8 cellular contexts compared by ENCODE assay signal in the genomic region with DNA sequence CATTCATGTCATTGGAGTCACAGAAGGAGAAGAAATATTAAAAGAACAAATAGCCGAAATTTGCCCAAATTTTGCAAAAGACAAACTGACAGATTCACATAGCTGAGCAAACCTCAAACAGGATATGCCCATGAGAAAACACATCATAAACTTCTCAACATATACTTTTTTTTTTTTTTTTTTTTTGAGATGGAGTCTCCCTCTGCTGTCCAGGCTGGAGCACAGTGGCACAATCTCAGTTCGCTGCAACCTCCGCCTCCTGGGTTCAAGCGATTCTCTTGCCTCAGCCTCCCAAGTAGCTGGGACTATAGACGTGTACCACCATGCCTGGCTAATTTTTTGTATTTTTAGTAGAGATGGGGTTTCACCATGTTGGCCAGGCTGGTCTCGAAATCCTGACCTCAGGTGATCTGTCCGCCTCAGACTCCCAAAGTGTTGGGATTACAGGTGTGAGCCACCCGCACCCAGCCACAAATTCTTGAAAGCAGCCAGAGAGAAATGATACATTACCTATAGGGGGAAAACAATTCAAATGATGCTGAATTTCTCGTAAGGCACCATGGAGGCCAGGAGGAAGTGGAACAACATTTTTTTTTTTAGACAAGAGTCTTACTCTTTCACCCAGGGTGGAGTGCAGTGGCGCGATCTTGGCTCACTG. TPM values are rescaled to one million over a fixed set of nuclear protein-coding genes. Genes with fewer than 3 reads are reported as not detected.
DNase-seq lines count a peak whose midpoint lies in the region; ATAC-seq, FAIRE-seq and TF ChIP-seq lines count a peak whose summit lies in the region.
"Not testable (repeated sequence)": the region's sequence is repeated elsewhere in the genome, so short reads cannot be mapped to it uniquely, and the experiment has no call there.

No MANE protein-coding gene starts in this region.

- not testable (repeated sequence) for H3K79me2 ChIP-seq in K562 (ENCODE audit: control insufficient read depth, insufficient read depth, low read length)

- not testable (repeated sequence) for H3K9ac ChIP-seq in K562 (ENCODE audit: insufficient read depth in 1 of 2, low read depth in 2 of 2, low read length in 2 of 2)

- in situ Hi-C loops in K562 (cut with MboI): not testable (repeated sequence)

- not testable (repeated sequence) for FAIRE-seq in K562 (lab: Jason Lieb, UNC)

- H3K4me2 ChIP-seq in K562 (ENCODE audit: insufficient read depth, low read length): not testable (repeated sequence)

- H3K27me3 ChIP-seq in RWPE2 (ENCODE audit: insufficient read depth, poor library complexity, severe bottlenecking); K562 (ENCODE audit: control insufficient read depth in 2 of 2, insufficient read depth in 2 of 2, low read length in 2 of 2); spleen (replicated peaks in 1 of 7): not testable (repeated sequence)

- not testable (repeated sequence) for H3K4me1 ChIP-seq in HEK293 (ENCODE audit: control insufficient read depth, insufficient read depth, low read length); RWPE2 (ENCODE audit: insufficient read depth, poor library complexity, severe bottlenecking); spleen
- H3K4me1 ChIP-seq in K562 (replicated peaks in 1 of 2; ENCODE audit: control insufficient read depth in 2 of 2, insufficient read depth in 2 of 2, low read length in 2 of 2): peaks cover 19 to 21% of the 10 kb centered on the region in 2 experiments

- POLR2A ChIA-PET in HEK293 (lab: Yijun Ruan, JAX): interaction anchor here (0.6 kb wide), 1 partner anchor 193 kb away, joined by 4 read pairs; no protein-coding TSS in a partner anchor
- POLR2A ChIA-PET in K562 (lab: Yijun Ruan, JAX): interaction anchor here (0.6 to 1.0 kb wide), 3 partner anchors 8 to 57 kb away, joined by 3 to 5 read pairs (median 3); no protein-coding TSS in a partner anchor

- H3K36me3 ChIP-seq in HEK293 (ENCODE audit: control insufficient read depth in 2 of 2, insufficient read depth in 1 of 2, low read length in 2 of 2); RWPE2 (ENCODE audit: low read depth); K562 (ENCODE audit: control insufficient read depth, insufficient read depth, low read length): not testable (repeated sequence)
- peaks cover 0 to 21% (median 0%) of the 10 kb centered on the region in 6 donors for H3K36me3 ChIP-seq in spleen

- CTCF ChIA-PET in HEK293 (lab: Yijun Ruan, JAX): interaction anchor here (0.6 to 0.7 kb wide), 3 partner anchors 110 to 619 kb away, joined by 3 to 9 read pairs (median 3); no protein-coding TSS in a partner anchor
- CTCF ChIA-PET in K562 (lab: Yijun Ruan, JAX; ENCODE audit: low intra/inter-chr PET ratio): not testable (repeated sequence)

- not testable (repeated sequence) for TF ChIP-seq EP300 in K562 (IDR thresholded peaks at IDR 0.05; ENCODE audit: low read length)

- TF ChIP-seq CTCF in AG09309 (IDR thresholded peaks at IDR 0.05; ENCODE audit: control insufficient read depth, insufficient read depth, low read depth, low read length, missing control alignments) (peak; percentile 4), HEK293 (tag by site-specific recombination; IDR thresholded peaks at IDR 0.05) (0 out of 2 replicates have a peak, but pooled peaks have one; percentile 12), RWPE2 (IDR thresholded peaks at IDR 0.05; ENCODE audit: poor library complexity, severe bottlenecking) (peak; percentile 7), epithelial cell of proximal tubule (conservative IDR thresholded peaks at IDR 0.05; ENCODE audit: low read depth, low read length) (peak; percentile 21)
- not testable (repeated sequence) for TF ChIP-seq CTCF in K562 (IDR thresholded peaks at IDR 0.05 in 2 of 3, conservative IDR thresholded peaks at IDR 0.05 in 1 of 3; ENCODE audit: insufficient read depth in 2 of 3, low read depth in 1 of 3, low read length in 3 of 3); spleen (IDR thresholded peaks at IDR 0.05 in 8 of 11, conservative IDR thresholded peaks at IDR 0.05 in 3 of 11)

- ATAC-seq in RWPE2 (ENCODE audit: low read depth); K562: not testable (repeated sequence)

- not testable (repeated sequence) for BruUV-seq in K562 (replicated peaks; lab: Mats Ljungman, UMichigan)

- not testable (repeated sequence) for TF ChIP-seq POLR2A in K562 (conservative IDR thresholded peaks at IDR 0.05); spleen (IDR thresholded peaks at IDR 0.05)

- not testable (repeated sequence) for H2AFZ ChIP-seq in K562 (ENCODE audit: low read depth, low read length)

- H3K9me3 ChIP-seq in HEK293 (ENCODE audit: control insufficient read depth, insufficient read depth, low read depth, low read length); RWPE2 (ENCODE audit: severe bottlenecking); K562 (replicated peaks; ENCODE audit: control insufficient read depth, insufficient read depth, low read depth, low read length); spleen: not testable (repeated sequence)

- H4K20me1 ChIP-seq in K562 (replicated peaks; ENCODE audit: control insufficient read depth, insufficient read depth, low read length): not testable (repeated sequence)

- not testable (repeated sequence) for H3K9me1 ChIP-seq in K562 (ENCODE audit: control insufficient read depth, insufficient read depth, low read length)

- WGBS in K562 (ENCODE audit: insufficient coverage, low coverage, missing lambda C conversion rate): 70% methylated on average over 11 of the region's 11 CpGs
- 77 to 90% (median 83%) methylated on average over 11 of the region's 11 CpGs for WGBS in spleen, 5 donors

- intact Hi-C loops in K562 (cut with micrococcal nuclease); spleen (cut with DNase I; ENCODE audit: low total_unique reads): not testable (repeated sequence)

- H3K4me3 ChIP-seq in AG09309 (ENCODE audit: control insufficient read depth, low read depth, low read length); HEK293 (ENCODE audit: low read depth, low read length); RWPE2 (ENCODE audit: severe bottlenecking); K562; epithelial cell of proximal tubule (ENCODE audit: low read depth, low read length); spleen: not testable (repeated sequence)

- not testable (repeated sequence) for DNase-seq in AG09309 (ENCODE audit: low read depth); RWPE2 (ENCODE audit: low spot score); K562 (ENCODE audit: extremely low read depth in 1 of 4, low spot score in 3 of 4); epithelial cell of proximal tubule (ENCODE audit: low read depth)
- DNase-seq in EH (ENCODE audit: low read depth) (peak; percentile 13), mesenteric fat pad (ENCODE audit: low spot score) (peak; percentile 60), spleen (peak; percentile 7)

- 0 out of 4 replicates have a peak, but pooled peaks of 1 of the 2 experiments have one; percentile 10 for TF ChIP-seq RAD21 in K562 (CRISPR knock-in tag; conservative IDR thresholded peaks at IDR 0.05 in 1 of 2, IDR thresholded peaks at IDR 0.05 in 1 of 2)

- not testable (repeated sequence) for H3K27ac ChIP-seq in HEK293 (ENCODE audit: extremely low read depth, low read depth, low read length); RWPE2 (ENCODE audit: poor library complexity, severe bottlenecking); K562 (ENCODE audit: extremely low read depth, low read depth, low read length); spleen

TF ChIP-seq in K562, 482 proteins besides CTCF, POLR2A, EP300 and RAD21:
- TF ChIP-seq ZNF384 (IDR thresholded peaks at IDR 0.05; ENCODE audit: low read depth, low read length): peak; percentile 71
- TF ChIP-seq, protein P1, sequence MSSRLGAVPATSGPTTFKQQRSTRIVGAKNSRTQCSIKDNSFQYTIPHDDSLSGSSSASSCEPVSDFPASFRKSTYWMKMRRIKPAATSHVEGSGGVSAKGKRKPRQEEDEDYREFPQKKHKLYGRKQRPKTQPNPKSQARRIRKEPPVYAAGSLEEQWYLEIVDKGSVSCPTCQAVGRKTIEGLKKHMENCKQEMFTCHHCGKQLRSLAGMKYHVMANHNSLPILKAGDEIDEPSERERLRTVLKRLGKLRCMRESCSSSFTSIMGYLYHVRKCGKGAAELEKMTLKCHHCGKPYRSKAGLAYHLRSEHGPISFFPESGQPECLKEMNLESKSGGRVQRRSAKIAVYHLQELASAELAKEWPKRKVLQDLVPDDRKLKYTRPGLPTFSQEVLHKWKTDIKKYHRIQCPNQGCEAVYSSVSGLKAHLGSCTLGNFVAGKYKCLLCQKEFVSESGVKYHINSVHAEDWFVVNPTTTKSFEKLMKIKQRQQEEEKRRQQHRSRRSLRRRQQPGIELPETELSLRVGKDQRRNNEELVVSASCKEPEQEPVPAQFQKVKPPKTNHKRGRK (tag; IDR thresholded peaks at IDR 0.05): 0 out of 2 replicates have a peak, but pooled peaks have one; percentile 36

RNA-seq across cellular contexts. Expression of a gene that starts 25.2 kb away (rescaled TPM):
- 66.1 and 87.1 TPM in 2 replicates for total RNA-seq in K562 (2011; cell fraction: chromatin; rRNA removed; ENCODE audit: low replicate concordance)
- 111 and 135 TPM in 2 replicates for total RNA-seq in K562 (2011; cell fraction: nucleolus; rRNA removed)
- total RNA-seq in K562 (2011; cell fraction: nucleoplasm; rRNA removed): 140 and 150 TPM in 2 replicates
- 1,178 and 1,281 TPM in 2 replicates for total RNA-seq in K562 (2014; rRNA removed)
- 1,116 and 1,227 TPM in 2 replicates for total RNA-seq in K562 (2014; rRNA removed; fragmentation: Illumina TruSeq; extraction: Trizol)
- total RNA-seq in K562 (2015; rRNA removed; fragmentation: Illumina TruSeq; extraction: Trizol): 976 and 1,027 TPM in 2 replicates
- 499 and 523 TPM in 2 replicates for total RNA-seq in K562 (2021)
- 839 and 1,074 TPM in 2 replicates for polyA plus RNA-seq in K562 (2011; rRNA removed)
- 254 and 811 TPM in 2 replicates for polyA plus RNA-seq in K562 (2011; cell fraction: cytosol; rRNA removed)
- 160 and 368 TPM in 2 replicates for polyA plus RNA-seq in K562 (2011; cell fraction: nucleus; rRNA removed)
- polyA plus RNA-seq in K562 (2012): 421 and 1,566 TPM in 2 replicates
- polyA plus RNA-seq in K562 (2014; fragmentation: Illumina TruSeq; extraction: Trizol): 1,614 and 1,625 TPM in 2 replicates
- 1,000 to 10,000 TPM; 2,515 to 2,737 TPM for polyA plus RNA-seq in K562 (2014; fragmentation: Nextera tagmentation; extraction: Ambion mirVana)
- polyA plus RNA-seq in K562 (2014; rRNA removed): 1,487 and 1,540 TPM in 2 replicates
- 775 and 778 TPM in 2 replicates for polyA minus RNA-seq in K562 (2011; rRNA and poly(A)+ RNA removed)
- 126 and 154 TPM in 2 replicates for polyA minus RNA-seq in K562 (2011; cell fraction: cytosol; rRNA and poly(A)+ RNA removed)
- polyA minus RNA-seq in K562 (2011; cell fraction: nucleus; rRNA and poly(A)+ RNA removed): 43.4 and 90.9 TPM in 2 replicates
- total RNA-seq in epithelial cell of proximal tubule: 525 and 889 TPM in 2 replicates
- 233 TPM for total RNA-seq in mesenteric fat pad
- total RNA-seq in spleen: 100 to 1,000 TPM in 5 of 7 donors, 10 to 100 TPM in 2; 89.7 to 296 (median 120) TPM
- polyA plus RNA-seq in spleen: 100 to 1,000 TPM; 292 to 338 (median 297) TPM
